In the genomic region with DNA sequence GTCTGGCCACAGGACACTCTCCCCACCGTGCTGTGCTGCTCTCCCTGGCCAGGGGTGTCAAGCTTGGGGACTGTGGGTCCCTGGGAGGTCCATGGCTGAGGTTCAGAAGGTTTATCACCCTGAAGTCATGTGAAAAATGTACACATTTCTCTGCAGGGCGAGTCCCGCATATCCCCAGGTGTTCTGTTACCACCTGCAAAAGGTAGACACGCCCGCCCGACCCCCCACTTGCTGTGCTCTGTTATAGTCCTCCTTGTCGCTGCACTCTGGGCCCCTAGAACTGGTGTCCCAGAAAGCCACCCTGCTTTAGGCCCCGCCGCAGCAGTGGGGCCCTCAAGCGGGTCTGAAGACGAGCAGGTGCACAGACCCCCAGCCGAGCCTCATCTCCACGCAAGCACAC, we compare ENCODE assay signal across 25 cellular contexts. TPM values are rescaled to one million over a fixed set of nuclear protein-coding genes. Genes with fewer than 3 reads are reported as not detected.
DNase-seq lines count a peak whose midpoint lies in the region; ATAC-seq, FAIRE-seq and TF ChIP-seq lines count a peak whose summit lies in the region.
"Had no signal": no experiment of that assay in that cellular context is flagged by ENCODE, and none has a peak within 500 bp of the region (broad histone marks: within the 10 kb centered on the region; RNA-seq: fewer than 3 reads in every experiment).

No MANE protein-coding gene starts in this region.

- H2AFZ ChIP-seq in HepG2 (ENCODE audit: low read length) (no peak overlapping the region), GM23248 (no peak overlapping the region)

- intact Hi-C loops in body of pancreas (cut with DNase I) (no loop called here), HepG2 (cut with micrococcal nuclease; ENCODE audit: unreplicated experiment) (no loop called here), testis (cut with DNase I; ENCODE audit: low total_unique reads) (no loop called here)

- no TSS peak for BruUV-seq in HepG2 (replicated peaks; lab: Mats Ljungman, UMichigan)

- TF ChIP-seq EP300 in HepG2 (IDR thresholded peaks at IDR 0.05; ENCODE audit: low read depth in 2 of 2, low read length in 2 of 2) (no peak), HepG2 (CRISPR knock-in tag; IDR thresholded peaks at IDR 0.05; ENCODE audit: borderline replicate concordance) (no peak)

- TF ChIP-seq CTCF in body of pancreas (IDR thresholded peaks at IDR 0.05) (no peak), HepG2 (CRISPR knock-in tag; IDR thresholded peaks at IDR 0.05) (no peak), thoracic aorta (IDR thresholded peaks at IDR 0.05) (no peak), testis (IDR thresholded peaks at IDR 0.05) (no peak)

- ATAC-seq in body of pancreas = no peak
- ATAC-seq in HepG2 = no peak
- ATAC-seq in thoracic aorta (ENCODE audit: insufficient number of reproducible peaks, low FRiP score, low read depth) = no peak
- ATAC-seq: activated CD4-positive, alpha-beta T cell treated with anti-CD3 and anti-CD28 coated beads for 36 hours; activated CD8-positive, alpha-beta memory T cell treated with anti-CD3 and anti-CD28 coated beads, Interleukin-2, amount 10 ng/mL, durations not matched to agents 7 days and 5 days; naive thymus-derived CD8-positive, alpha-beta T cell had no signal

- H3K4me2 ChIP-seq in HepG2 (ENCODE audit: low read depth, low read length) (no peak overlapping the region; the same call in 1 of the 2 replicates), GM23248 (ENCODE audit: unreplicated experiment) (no peak overlapping the region)

- H3K36me3 ChIP-seq in HUES6 (ENCODE audit: control insufficient read depth, insufficient read depth, low read length) = peaks cover 92% of the 10 kb centered on the region
- H3K36me3 ChIP-seq in body of pancreas (replicated peaks in 1 of 2; ENCODE audit: insufficient read depth in 1 of 2, low read depth in 2 of 2) = peaks cover 0 to 9% of the 10 kb centered on the region in 2 donors
- peaks cover 17 to 79% of the 10 kb centered on the region in 2 experiments for H3K36me3 ChIP-seq in HepG2 (replicated peaks in 1 of 2; ENCODE audit: control insufficient read depth in 1 of 2, insufficient read depth in 2 of 2, low read length in 2 of 2)
- peaks cover 8% of the 10 kb centered on the region for H3K36me3 ChIP-seq in thoracic aorta
- H3K36me3 ChIP-seq in GM23248 (ENCODE audit: low read depth) = peaks cover 45% of the 10 kb centered on the region
- H3K36me3 ChIP-seq in testis (ENCODE audit: low read depth, missing control alignments) = no peaks in the 10 kb centered on the region
- H3K36me3 ChIP-seq: ovary had no signal

- H3K27ac ChIP-seq in HUES6 (ENCODE audit: low read depth, low read length) = peak overlapping the region; percentile 59; the same call in 1 of the 2 replicates
- H3K27ac ChIP-seq in body of pancreas = peak overlapping the region; percentile 70 to 86 (median 83)
- peak overlapping the region; percentile 76 for H3K27ac ChIP-seq in HepG2 (ENCODE audit: extremely low read length, insufficient read depth, low read length)
- H3K27ac ChIP-seq in thoracic aorta = peak overlapping the region; percentile 81 to 89
- H3K27ac ChIP-seq in GM23248 = no peak overlapping the region
- no peak overlapping the region for H3K27ac ChIP-seq in testis
- H3K27ac ChIP-seq: ovary had no signal

- peaks cover 64% of the 10 kb centered on the region for H3K79me2 ChIP-seq in HepG2 (ENCODE audit: insufficient read depth, low read length)
- H3K79me2 ChIP-seq in GM23248 (ENCODE audit: insufficient read depth) = peaks cover 82% of the 10 kb centered on the region

- peaks cover 21% of the 10 kb centered on the region for H3F3A ChIP-seq in GM23248 (ENCODE audit: insufficient read depth)

- H3K9ac ChIP-seq in HUES6 (ENCODE audit: low read length) (no peak overlapping the region), HepG2 (ENCODE audit: insufficient read depth, low read depth, low read length) (peak overlapping the region; percentile 44; the same call in 1 of the 2 replicates), GM23248 (no peak overlapping the region)

- H3K9me3 ChIP-seq in HUES6 (ENCODE audit: control insufficient read depth, insufficient read depth, low read depth, low read length) (no peaks in the 10 kb centered on the region), body of pancreas (no peaks in the 10 kb centered on the region), HepG2 (ENCODE audit: low read length) (no peaks in the 10 kb centered on the region), thoracic aorta (no peaks in the 10 kb centered on the region), GM23248 (ENCODE audit: low read depth) (no peaks in the 10 kb centered on the region), testis (no peaks in the 10 kb centered on the region)
- H3K9me3 ChIP-seq: adrenal gland, ovary had no signal

- H3K9me2 ChIP-seq in GM23248 (ENCODE audit: insufficient read depth) = no peaks in the 10 kb centered on the region

- CTCF ChIA-PET in HepG2 (lab: Yijun Ruan, JAX; ENCODE audit: low intra/inter-chr PET ratio, low total read pairs) = no interaction called here

- 68 to 89% methylated on average over 12 to 13 of the region's 13 CpGs for WGBS in body of pancreas, 2 donors
- 96% methylated on average over 11 of the region's 13 CpGs for WGBS in HepG2 (ENCODE audit: low lambda C conversion rate)
- WGBS in GM23248 (ENCODE audit: low coverage in 1 of 2, low lambda C conversion rate in 2 of 2, missing lambda C conversion rate in 2 of 2), 2 experiments = 94 to 97% methylated on average over 13 of the region's 13 CpGs
- WGBS in testis, 2 donors = 93 to 95% methylated on average over 4 to 13 of the region's 13 CpGs

- no peak for TF ChIP-seq RAD21 in HepG2 (CRISPR knock-in tag; IDR thresholded peaks at IDR 0.05)

- DNase-seq in body of pancreas (peak in 1 of 4 donors; percentile 32), HepG2 (ENCODE audit: low spot score) (no peak), thoracic aorta (ENCODE audit: low spot score) (no peak), pons (ENCODE audit: low spot score) (no peak), GM23248 (no peak), testis (no peak)
- DNase-seq: activated CD4-positive, alpha-beta T cell treated with anti-CD3 and anti-CD28 coated beads for 36 hours; activated CD8-positive, alpha-beta memory T cell treated with anti-CD3 and anti-CD28 coated beads, Interleukin-2, amount 10 ng/mL, durations not matched to agents 7 days and 5 days; activated gamma-delta T cell treated with Interleukin-2 at 50 U/mL for 16 hours; adrenal gland; CD8-positive, alpha-beta memory T cell; central memory CD4-positive, alpha-beta T cell; DMS79; effector CD4-positive, alpha-beta T cell; head of caudate nucleus; Karpas-422; naive thymus-derived CD8-positive, alpha-beta T cell; NCI-H1048; NCI-H1930; NCI-H446; ovary; RPMI8226; stimulated activated CD4-positive, alpha-beta T cell treated with anti-CD3 and anti-CD28 coated beads, Interleukin-4, amount 100 ng/mL, for 4 hours had no signal

- H3K4me1 ChIP-seq in HUES6 (ENCODE audit: control insufficient read depth, insufficient read depth, low read length) = no peaks in the 10 kb centered on the region
- H3K4me1 ChIP-seq in body of pancreas = peaks cover 33% of the 10 kb centered on the region
- peaks cover 35% of the 10 kb centered on the region for H3K4me1 ChIP-seq in HepG2 (ENCODE audit: insufficient read depth, low read length)
- peaks cover 3 to 43% of the 10 kb centered on the region in 2 donors for H3K4me1 ChIP-seq in thoracic aorta (ENCODE audit: control insufficient read depth in 1 of 2, low read depth in 2 of 2)
- H3K4me1 ChIP-seq in GM23248 (ENCODE audit: insufficient read depth) = peaks cover 11% of the 10 kb centered on the region
- H3K4me1 ChIP-seq in testis = no peaks in the 10 kb centered on the region

- H3K27me3 ChIP-seq in HUES6 (ENCODE audit: control insufficient read depth, insufficient read depth, low read length) (no peaks in the 10 kb centered on the region), body of pancreas (no peaks in the 10 kb centered on the region), HepG2 (ENCODE audit: control insufficient read depth in 1 of 2, insufficient read depth in 2 of 2, low read length in 2 of 2) (no peaks in the 10 kb centered on the region), thoracic aorta (replicated peaks; ENCODE audit: insufficient read depth) (no peaks in the 10 kb centered on the region), GM23248 (replicated peaks; ENCODE audit: insufficient read depth) (no peaks in the 10 kb centered on the region), testis (no peaks in the 10 kb centered on the region)
- H3K27me3 ChIP-seq: adrenal gland, ovary had no signal

- TF ChIP-seq POLR2A in body of pancreas (IDR thresholded peaks at IDR 0.05) (no peak), HepG2 (IDR thresholded peaks at IDR 0.05; ENCODE audit: insufficient read depth in 1 of 2, low read depth in 2 of 2, low read length in 2 of 2) (no peak), testis (IDR thresholded peaks at IDR 0.05) (no peak)

- POLR2A ChIA-PET in HepG2 (lab: Yijun Ruan, JAX) = interaction anchor here (1.3 to 2.1 kb wide), 2 partner anchors 12 to 16 kb away, joined by 7 to 12 read pairs; partner anchors contain the start of genes JPT2 and MAPK8IP3

- in situ Hi-C loops in HepG2 (cut with HindIII; ENCODE audit: extremely low pct_ligation_motif_present, low pct_unique_long_range_greater_than_20kb) = no loop called here
- in situ Hi-C loops in GM23248 (cut with MboI) = no loop called here

- H4K20me1 ChIP-seq in HepG2 (ENCODE audit: insufficient read depth, low read length) (peaks cover 6% of the 10 kb centered on the region; the same call in 1 of the 2 replicates), GM23248 (ENCODE audit: insufficient read depth) (no peaks in the 10 kb centered on the region)

- H3K4me3 ChIP-seq in HUES6 (ENCODE audit: low read depth, low read length) = no peak overlapping the region
- no peak overlapping the region for H3K4me3 ChIP-seq in body of pancreas
- no peak overlapping the region for H3K4me3 ChIP-seq in HepG2 (replicated peaks in 1 of 3; ENCODE audit: insufficient read depth in 1 of 3, low read depth in 2 of 3, low read length in 3 of 3)
- H3K4me3 ChIP-seq in thoracic aorta = no peak overlapping the region
- H3K4me3 ChIP-seq in GM23248 = no peak overlapping the region
- H3K4me3 ChIP-seq in testis = no peak overlapping the region
- H3K4me3 ChIP-seq: adrenal gland, ovary had no signal

- no peak for FAIRE-seq in HepG2 (lab: Jason Lieb, UNC)
- FAIRE-seq: TTC549 had no signal

RNA-seq across cellular contexts. Expression of gene JPT2, which starts 11.8 kb away (rescaled TPM):
- total RNA-seq in body of pancreas (10 to 100 TPM; 15.5 to 24.4 TPM), HepG2 (2016; rRNA removed; fragmentation: Illumina TruSeq; extraction: Trizol) (89.4 and 127 TPM in 2 replicates), thoracic aorta (10 to 100 TPM; 17.1 to 26.1 TPM), testis (10 to 100 TPM; 25.8 to 27.9 TPM)
- 11.5 and 13.4 TPM in 2 replicates for total RNA-seq in HepG2 (2016; cell fraction: cytosol; rRNA removed; fragmentation: Illumina TruSeq; extraction: Trizol; ENCODE audit: low read depth)
- 91.5 and 117 TPM in 2 replicates for total RNA-seq in HepG2 (2016; cell fraction: insoluble cytoplasmic fraction; rRNA removed; fragmentation: Illumina TruSeq; extraction: Trizol)
- total RNA-seq in HepG2 (2016; cell fraction: membrane; rRNA removed; fragmentation: Illumina TruSeq; extraction: Trizol) = 52.3 and 54.3 TPM in 2 replicates
- total RNA-seq in HepG2 (2016; cell fraction: nucleus; rRNA removed; fragmentation: Illumina TruSeq; extraction: Trizol) = 37.4 and 43.4 TPM in 2 replicates
- polyA plus RNA-seq in HepG2 (2011; rRNA removed) (52.5 and 53.5 TPM in 2 replicates), GM23248 (2016; fragmentation: Nextera tagmentation; extraction: Ambion mirVana) (6.5 and 8.0 TPM in 2 replicates), testis (ENCODE audit: insufficient read depth, low read depth, low replicate concordance) (45.2 TPM)
- polyA plus RNA-seq in HepG2 (2011; cell fraction: cytosol; rRNA removed) = 36.8 and 43.8 TPM in 2 replicates
- polyA plus RNA-seq in HepG2 (2011; cell fraction: nucleus; rRNA removed) = 36.7 and 43.7 TPM in 2 replicates
- polyA plus RNA-seq in HepG2 (2012) = 50.1 and 68.5 TPM in 2 replicates
- polyA plus RNA-seq in HepG2 (2016; cell fraction: cytosol; fragmentation: Illumina TruSeq; extraction: Trizol; ENCODE audit: low read depth) = 14.3 TPM in 2 replicates
- 154 and 168 TPM in 2 replicates for polyA plus RNA-seq in HepG2 (2016; cell fraction: insoluble cytoplasmic fraction; fragmentation: Illumina TruSeq; extraction: Trizol; ENCODE audit: low read depth)
- 39.8 and 39.9 TPM in 2 replicates for polyA plus RNA-seq in HepG2 (2016; cell fraction: membrane; fragmentation: Illumina TruSeq; extraction: Trizol; ENCODE audit: low read depth)
- 63.6 and 72.2 TPM in 2 replicates for polyA plus RNA-seq in HepG2 (2016; cell fraction: nucleus; fragmentation: Illumina TruSeq; extraction: Trizol; ENCODE audit: insufficient read depth, low read depth)
- 35.4 and 60.1 TPM in 2 replicates for polyA minus RNA-seq in HepG2 (2011; rRNA and poly(A)+ RNA removed; ENCODE audit: low replicate concordance)
- 24.4 and 29.2 TPM in 2 replicates for polyA minus RNA-seq in HepG2 (2011; cell fraction: cytosol; rRNA and poly(A)+ RNA removed)
- polyA minus RNA-seq in HepG2 (2011; cell fraction: nucleus; rRNA and poly(A)+ RNA removed) = 24.2 and 25.5 TPM in 2 replicates
- total RNA-seq in GM23248 (2014; rRNA removed; shearing (Covaris generic)) = 51.8 and 55.9 TPM in 2 replicates

RNA-seq across cellular contexts. Expression of gene MAPK8IP3, which starts 16.1 kb away (rescaled TPM):
- total RNA-seq in body of pancreas (100 to 1,000 TPM in 1 of 2 donors, 10 to 100 TPM in 1; 79.9 to 103 TPM), HepG2 (2016; rRNA removed; fragmentation: Illumina TruSeq; extraction: Trizol) (3.6 and 25.1 TPM in 2 replicates), thoracic aorta (100 to 1,000 TPM; 109 to 111 TPM), testis (100 to 1,000 TPM; 128 to 154 TPM)
- 9.0 and 11.0 TPM in 2 replicates for total RNA-seq in HepG2 (2016; cell fraction: cytosol; rRNA removed; fragmentation: Illumina TruSeq; extraction: Trizol; ENCODE audit: low read depth)
- total RNA-seq in HepG2 (2016; cell fraction: insoluble cytoplasmic fraction; rRNA removed; fragmentation: Illumina TruSeq; extraction: Trizol) = 3.3 and 29.8 TPM in 2 replicates
- total RNA-seq in HepG2 (2016; cell fraction: membrane; rRNA removed; fragmentation: Illumina TruSeq; extraction: Trizol) = 3.8 and 4.5 TPM in 2 replicates
- 45.6 and 52.7 TPM in 2 replicates for total RNA-seq in HepG2 (2016; cell fraction: nucleus; rRNA removed; fragmentation: Illumina TruSeq; extraction: Trizol)
- polyA plus RNA-seq in HepG2 (2011; rRNA removed) (41.7 and 65.8 TPM in 2 replicates), GM23248 (2016; fragmentation: Nextera tagmentation; extraction: Ambion mirVana) (9.1 and 10.0 TPM in 2 replicates), testis (ENCODE audit: insufficient read depth, low read depth, low replicate concordance) (52.7 TPM)
- 5.6 and 10.1 TPM in 2 replicates for polyA plus RNA-seq in HepG2 (2011; cell fraction: cytosol; rRNA removed)
- 653 and 865 TPM in 2 replicates for polyA plus RNA-seq in HepG2 (2011; cell fraction: nucleus; rRNA removed)
- 43.5 and 49.9 TPM in 2 replicates for polyA plus RNA-seq in HepG2 (2012)
- 0.76 and 0.97 TPM in 2 replicates for polyA plus RNA-seq in HepG2 (2016; cell fraction: cytosol; fragmentation: Illumina TruSeq; extraction: Trizol; ENCODE audit: low read depth)
- 3.3 and 4.5 TPM in 2 replicates for polyA plus RNA-seq in HepG2 (2016; cell fraction: insoluble cytoplasmic fraction; fragmentation: Illumina TruSeq; extraction: Trizol; ENCODE audit: low read depth)
- polyA plus RNA-seq in HepG2 (2016; cell fraction: membrane; fragmentation: Illumina TruSeq; extraction: Trizol; ENCODE audit: low read depth) = 1.8 and 2.1 TPM in 2 replicates
- 244 and 279 TPM in 2 replicates for polyA plus RNA-seq in HepG2 (2016; cell fraction: nucleus; fragmentation: Illumina TruSeq; extraction: Trizol; ENCODE audit: insufficient read depth, low read depth)
- polyA minus RNA-seq in HepG2 (2011; rRNA and poly(A)+ RNA removed; ENCODE audit: low replicate concordance) = 15.0 and 33.9 TPM in 2 replicates
- 4.7 and 4.8 TPM in 2 replicates for polyA minus RNA-seq in HepG2 (2011; cell fraction: cytosol; rRNA and poly(A)+ RNA removed)
- 92.2 and 93.0 TPM in 2 replicates for polyA minus RNA-seq in HepG2 (2011; cell fraction: nucleus; rRNA and poly(A)+ RNA removed)
- total RNA-seq in GM23248 (2014; rRNA removed; shearing (Covaris generic)) = 28.3 and 58.9 TPM in 2 replicates

Comparison
In these comparisons a context has a peak if more than half of its experiments do, and no peak if none do; other contexts are left out.
1. H3K27ac ChIP-seq: peak in HUES6 (single experiment), body of pancreas (4 of 4), HepG2 (single experiment) and thoracic aorta (2 of 2); none in GM23248 (single experiment) and testis (0 of 2).